14 cellular contexts compared by ENCODE assay signal in genomic region chr12:18864900-18865561, GRCh38.
DNase-seq lines count a peak whose midpoint lies in the region; ATAC-seq, FAIRE-seq and TF ChIP-seq lines count a peak whose summit lies in the region.
"Had no signal": no experiment of that assay in that cellular context is flagged by ENCODE, and none has a peak within 500 bp of the region (broad histone marks: within the 10 kb centered on the region; RNA-seq: fewer than 3 reads in every experiment).

No MANE protein-coding gene starts in this region.

- intact Hi-C loops in HCT116 (cut with micrococcal nuclease) = no loop called here
- intact Hi-C loops in left ventricle myocardium superior (cut with micrococcal nuclease) = loop anchor here (5.0 kb wide), 1 partner anchor 322 kb away; no protein-coding TSS in a partner anchor
- intact Hi-C loops in prostate gland (cut with DNase I) = no loop called here

- RAD21 ChIA-PET in HCT116 (lab: Charles Lee; ENCODE audit: low non-redundant PET in 1 of 2, low total read pairs in 2 of 2, uncharacterized antibody in 2 of 2, unreplicated experiment in 2 of 2) = no interaction called here

- peak overlapping the region; percentile 67 for H2AFZ ChIP-seq in HCT116 (ENCODE audit: low read depth, low read length, poor library complexity, severe bottlenecking)

- peak overlapping the region; percentile 20; the same call in 1 of the 3 replicates for H3K4me2 ChIP-seq in A549
- no peak overlapping the region; the same call in 1 of the 2 replicates for H3K4me2 ChIP-seq in HCT116 (ENCODE audit: low read length)
- H3K4me2 ChIP-seq: BLaER1 treated with 17β-estradiol and CSF1 and Interleukin-3, amounts not matched to agents 10 nM and 100 nM had no signal

- no peaks in the 10 kb centered on the region for H4K20me1 ChIP-seq in HCT116 (ENCODE audit: insufficient read depth)
- H4K20me1 ChIP-seq: BLaER1 treated with 17β-estradiol and CSF1 and Interleukin-3, amounts not matched to agents 10 nM and 100 nM had no signal

- TF ChIP-seq RAD21 in A549 (conservative IDR thresholded peaks at IDR 0.05 in 1 of 2, IDR thresholded peaks at IDR 0.05 in 1 of 2) = no peak
- no peak for TF ChIP-seq RAD21 in HCT116 (IDR thresholded peaks at IDR 0.05; ENCODE audit: low read depth)

- TF ChIP-seq CTCF in A549 (IDR thresholded peaks at IDR 0.05) (no peak), HCT116 (IDR thresholded peaks at IDR 0.05 in 2 of 3, conservative IDR thresholded peaks at IDR 0.05 in 1 of 3; ENCODE audit: borderline replicate concordance in 1 of 3, insufficient read depth in 1 of 3, low read depth in 2 of 3, low read length in 2 of 3) (no peak), prostate gland (IDR thresholded peaks at IDR 0.05) (no peak)

- BruUV-seq in HCT116 (replicated peaks; lab: Mats Ljungman, UMichigan) = no TSS peak

- H3K27ac ChIP-seq in A549 = no peak overlapping the region
- no peak overlapping the region for H3K27ac ChIP-seq in HCT116 (ENCODE audit: low read depth, low read length)
- H3K27ac ChIP-seq in prostate gland = no peak overlapping the region
- H3K27ac ChIP-seq: BLaER1 treated with 17β-estradiol and CSF1 and Interleukin-3, amounts not matched to agents 10 nM and 100 nM; lower lobe of right lung; sigmoid colon had no signal

- TF ChIP-seq EP300 in A549 (IDR thresholded peaks at IDR 0.05) = no peak

- H3K27me3 ChIP-seq in HCT116 (ENCODE audit: insufficient read depth, low read length) = no peaks in the 10 kb centered on the region
- no peaks in the 10 kb centered on the region for H3K27me3 ChIP-seq in adipocyte (replicated peaks; ENCODE audit: control insufficient read depth, insufficient read depth, low read length)
- H3K27me3 ChIP-seq in prostate gland (replicated peaks; ENCODE audit: insufficient read depth) = no peaks in the 10 kb centered on the region
- H3K27me3 ChIP-seq: BLaER1 treated with 17β-estradiol and CSF1 and Interleukin-3, amounts not matched to agents 10 nM and 100 nM; sigmoid colon had no signal

- H3K4me1 ChIP-seq in A549 (no peaks in the 10 kb centered on the region), HCT116 (ENCODE audit: control insufficient read depth in 1 of 2, insufficient read depth in 2 of 2, low read length in 2 of 2) (peaks cover 0 to 6% of the 10 kb centered on the region in 2 experiments; a peak in 1 of 4 replicates), adipocyte (ENCODE audit: control insufficient read depth, insufficient read depth, low read length) (peaks cover 25% of the 10 kb centered on the region), prostate gland (replicated peaks) (no peaks in the 10 kb centered on the region)
- H3K4me1 ChIP-seq: lower lobe of right lung had no signal

- H3K4me3 ChIP-seq in A549 (no peak overlapping the region), HCT116 (replicated peaks in 1 of 2; ENCODE audit: low read depth in 1 of 2, low read length in 2 of 2) (no peak overlapping the region), adipocyte (ENCODE audit: low read length) (peak overlapping the region; percentile 34), prostate gland (no peak overlapping the region)
- H3K4me3 ChIP-seq: BLaER1 treated with 17β-estradiol and CSF1 and Interleukin-3, amounts not matched to agents 10 nM and 100 nM; lower lobe of right lung; sigmoid colon had no signal

- H3K36me3 ChIP-seq in HCT116 (ENCODE audit: control insufficient read depth in 1 of 2, insufficient read depth in 2 of 2, low read length in 2 of 2) (no peaks in the 10 kb centered on the region), adipocyte (ENCODE audit: control insufficient read depth, insufficient read depth, low read length, severe bottlenecking) (no peaks in the 10 kb centered on the region), prostate gland (no peaks in the 10 kb centered on the region)
- H3K36me3 ChIP-seq: BLaER1 treated with 17β-estradiol and CSF1 and Interleukin-3, amounts not matched to agents 10 nM and 100 nM; lower lobe of right lung; sigmoid colon had no signal

- peak; percentile 23 for FAIRE-seq in A549 (lab: Jason Lieb, UNC)

- no peak overlapping the region for H3K9ac ChIP-seq in HCT116 (ENCODE audit: low read length)
- H3K9ac ChIP-seq in adipocyte (ENCODE audit: low read length) = no peak overlapping the region
- H3K9ac ChIP-seq: BLaER1 treated with 17β-estradiol and CSF1 and Interleukin-3, amounts not matched to agents 10 nM and 100 nM had no signal

- no peaks in the 10 kb centered on the region for H3K9me3 ChIP-seq in A549
- H3K9me3 ChIP-seq in HCT116 (ENCODE audit: control insufficient read depth in 1 of 2, insufficient read depth in 1 of 2, low read depth in 1 of 2, low read length in 2 of 2) = no peaks in the 10 kb centered on the region
- H3K9me3 ChIP-seq in adipocyte (ENCODE audit: control insufficient read depth, low read length) = no peaks in the 10 kb centered on the region
- no peaks in the 10 kb centered on the region for H3K9me3 ChIP-seq in prostate gland
- H3K9me3 ChIP-seq: BLaER1 treated with 17β-estradiol and CSF1 and Interleukin-3, amounts not matched to agents 10 nM and 100 nM; lower lobe of right lung; sigmoid colon had no signal

- ATAC-seq in A549 = 0 out of 6 replicates have a peak, but pooled peaks of 1 of the 2 experiments have one; percentile 30
- peak; percentile 46; the same call in 1 of the 2 replicates for ATAC-seq in HCT116
- ATAC-seq in left ventricle myocardium superior = peak; percentile 89
- no peak for ATAC-seq in GM21528 (IDR thresholded peaks at IDR 0.05; ENCODE audit: low FRiP score, unreplicated experiment)
- no peak for ATAC-seq in HG03457 (IDR thresholded peaks at IDR 0.05; ENCODE audit: unreplicated experiment)
- ATAC-seq: lower lobe of right lung, Panc1 had no signal

- TF ChIP-seq POLR2A in A549 (IDR thresholded peaks at IDR 0.05; ENCODE audit: low read length) (no peak), HCT116 (IDR thresholded peaks at IDR 0.05; ENCODE audit: borderline replicate concordance, extremely low read depth, insufficient read depth, insufficient read length) (no peak), prostate gland (IDR thresholded peaks at IDR 0.05) (no peak)

- POLR2A ChIA-PET in A549 (lab: Yijun Ruan, JAX) = no interaction called here
- POLR2A ChIA-PET in HCT116 (lab: Charles Lee) = no interaction called here

- H3K79me2 ChIP-seq in HCT116 (ENCODE audit: insufficient read depth, low read length) = no peaks in the 10 kb centered on the region

- CTCF ChIA-PET in A549 (lab: Yijun Ruan, JAX) = interaction anchor here (0.9 kb wide), 1 partner anchor 321 kb away, joined by 3 read pairs; no protein-coding TSS in a partner anchor
- CTCF ChIA-PET in HCT116 (lab: Charles Lee) = no interaction called here

- DNase-seq in A549 (ENCODE audit: low read depth in 1 of 2, low spot score in 1 of 2) = no peak
- DNase-seq in HCT116 (ENCODE audit: low read depth, low spot score) = no peak
- DNase-seq in adipocyte (ENCODE audit: low read depth) = peak; percentile 83
- DNase-seq in left ventricle myocardium superior = no peak
- DNase-seq in prostate gland (ENCODE audit: low spot score) = no peak
- no peak for DNase-seq in NCI-H1930 (lab: John Stamatoyannopoulos, UW)
- DNase-seq: activated CD4-positive, alpha-beta T cell treated with anti-CD3 and anti-CD28 coated beads for 48 hours; erythroblast; lower lobe of right lung; sigmoid colon had no signal

- WGBS in A549 (ENCODE audit: missing lambda C conversion rate) = 18% methylated on average over 5 of the region's 5 CpGs
- WGBS in prostate gland = 79% methylated on average over 5 of the region's 5 CpGs

- H3K9me2 ChIP-seq in HCT116 (ENCODE audit: insufficient read depth) = no peaks in the 10 kb centered on the region

TF ChIP-seq in A549, 52 proteins besides CTCF, POLR2A, EP300 and RAD21 (continues in another document):
- TF ChIP-seq, protein P1, sequence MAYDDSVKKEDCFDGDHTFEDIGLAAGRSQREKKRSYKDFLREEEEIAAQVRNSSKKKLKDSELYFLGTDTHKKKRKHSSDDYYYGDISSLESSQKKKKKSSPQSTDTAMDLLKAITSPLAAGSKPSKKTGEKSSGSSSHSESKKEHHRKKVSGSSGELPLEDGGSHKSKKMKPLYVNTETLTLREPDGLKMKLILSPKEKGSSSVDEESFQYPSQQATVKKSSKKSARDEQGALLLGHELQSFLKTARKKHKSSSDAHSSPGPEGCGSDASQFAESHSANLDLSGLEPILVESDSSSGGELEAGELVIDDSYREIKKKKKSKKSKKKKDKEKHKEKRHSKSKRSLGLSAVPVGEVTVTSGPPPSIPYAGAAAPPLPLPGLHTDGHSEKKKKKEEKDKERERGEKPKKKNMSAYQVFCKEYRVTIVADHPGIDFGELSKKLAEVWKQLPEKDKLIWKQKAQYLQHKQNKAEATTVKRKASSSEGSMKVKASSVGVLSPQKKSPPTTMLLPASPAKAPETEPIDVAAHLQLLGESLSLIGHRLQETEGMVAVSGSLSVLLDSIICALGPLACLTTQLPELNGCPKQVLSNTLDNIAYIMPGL (CRISPR knock-in tag; IDR thresholded peaks at IDR 0.05; ENCODE audit: borderline replicate concordance) = no peak
- TF ChIP-seq MAFK (IDR thresholded peaks at IDR 0.05; ENCODE audit: partially characterized antibody) = no peak
- TF ChIP-seq MAX (IDR thresholded peaks at IDR 0.05) = no peak

TF ChIP-seq in HCT116, 20 proteins besides CTCF, POLR2A, EP300 and RAD21:
- TF ChIP-seq FOSL1 (IDR thresholded peaks at IDR 0.05; ENCODE audit: low read depth) = 0 out of 2 replicates have a peak, but pooled peaks have one; percentile 5
- TF ChIP-seq REST (IDR thresholded peaks at IDR 0.05; ENCODE audit: low read depth) = no peak
- TF ChIP-seq SP1 (IDR thresholded peaks at IDR 0.05; ENCODE audit: low read depth) = no peak

Comparison
In these comparisons a context has a peak if more than half of its experiments do, and no peak if none do; other contexts are left out.
1. ATAC-seq: peak in HCT116 (single experiment) and left ventricle myocardium superior (single experiment); none in GM21528 (single experiment) and HG03457 (single experiment).